1 cellular context compared by ENCODE assay signal in genomic region chr11:7986768-7987559, GRCh38.
A peak's percentile ranks its signal among the peaks of the same experiment; 100 is the strongest.
TF ChIP-seq lines count a peak whose summit lies in the region.

Gene EIF3F, plus strand, starts transcription at chr11:7987337. Its CDS starts 16 bp downstream, at chr11:7987353.

TF ChIP-seq in HCT116, 20 proteins besides CTCF, POLR2A, EP300 and RAD21 (continued from another document):
- TF ChIP-seq, protein P1, sequence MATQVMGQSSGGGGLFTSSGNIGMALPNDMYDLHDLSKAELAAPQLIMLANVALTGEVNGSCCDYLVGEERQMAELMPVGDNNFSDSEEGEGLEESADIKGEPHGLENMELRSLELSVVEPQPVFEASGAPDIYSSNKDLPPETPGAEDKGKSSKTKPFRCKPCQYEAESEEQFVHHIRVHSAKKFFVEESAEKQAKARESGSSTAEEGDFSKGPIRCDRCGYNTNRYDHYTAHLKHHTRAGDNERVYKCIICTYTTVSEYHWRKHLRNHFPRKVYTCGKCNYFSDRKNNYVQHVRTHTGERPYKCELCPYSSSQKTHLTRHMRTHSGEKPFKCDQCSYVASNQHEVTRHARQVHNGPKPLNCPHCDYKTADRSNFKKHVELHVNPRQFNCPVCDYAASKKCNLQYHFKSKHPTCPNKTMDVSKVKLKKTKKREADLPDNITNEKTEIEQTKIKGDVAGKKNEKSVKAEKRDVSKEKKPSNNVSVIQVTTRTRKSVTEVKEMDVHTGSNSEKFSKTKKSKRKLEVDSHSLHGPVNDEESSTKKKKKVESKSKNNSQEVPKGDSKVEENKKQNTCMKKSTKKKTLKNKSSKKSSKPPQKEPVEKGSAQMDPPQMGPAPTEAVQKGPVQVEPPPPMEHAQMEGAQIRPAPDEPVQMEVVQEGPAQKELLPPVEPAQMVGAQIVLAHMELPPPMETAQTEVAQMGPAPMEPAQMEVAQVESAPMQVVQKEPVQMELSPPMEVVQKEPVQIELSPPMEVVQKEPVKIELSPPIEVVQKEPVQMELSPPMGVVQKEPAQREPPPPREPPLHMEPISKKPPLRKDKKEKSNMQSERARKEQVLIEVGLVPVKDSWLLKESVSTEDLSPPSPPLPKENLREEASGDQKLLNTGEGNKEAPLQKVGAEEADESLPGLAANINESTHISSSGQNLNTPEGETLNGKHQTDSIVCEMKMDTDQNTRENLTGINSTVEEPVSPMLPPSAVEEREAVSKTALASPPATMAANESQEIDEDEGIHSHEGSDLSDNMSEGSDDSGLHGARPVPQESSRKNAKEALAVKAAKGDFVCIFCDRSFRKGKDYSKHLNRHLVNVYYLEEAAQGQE (IDR thresholded peaks at IDR 0.05; ENCODE audit: low read depth) = no peak
- TF ChIP-seq TCF7L2 (IDR thresholded peaks at IDR 0.05; ENCODE audit: borderline replicate concordance, extremely low read depth, insufficient read depth, insufficient read length) = peak; percentile 34
TF ChIP-seq in HCT116: peak in this region for 12.
